14 cellular contexts compared by ENCODE assay signal in the genomic region with DNA sequence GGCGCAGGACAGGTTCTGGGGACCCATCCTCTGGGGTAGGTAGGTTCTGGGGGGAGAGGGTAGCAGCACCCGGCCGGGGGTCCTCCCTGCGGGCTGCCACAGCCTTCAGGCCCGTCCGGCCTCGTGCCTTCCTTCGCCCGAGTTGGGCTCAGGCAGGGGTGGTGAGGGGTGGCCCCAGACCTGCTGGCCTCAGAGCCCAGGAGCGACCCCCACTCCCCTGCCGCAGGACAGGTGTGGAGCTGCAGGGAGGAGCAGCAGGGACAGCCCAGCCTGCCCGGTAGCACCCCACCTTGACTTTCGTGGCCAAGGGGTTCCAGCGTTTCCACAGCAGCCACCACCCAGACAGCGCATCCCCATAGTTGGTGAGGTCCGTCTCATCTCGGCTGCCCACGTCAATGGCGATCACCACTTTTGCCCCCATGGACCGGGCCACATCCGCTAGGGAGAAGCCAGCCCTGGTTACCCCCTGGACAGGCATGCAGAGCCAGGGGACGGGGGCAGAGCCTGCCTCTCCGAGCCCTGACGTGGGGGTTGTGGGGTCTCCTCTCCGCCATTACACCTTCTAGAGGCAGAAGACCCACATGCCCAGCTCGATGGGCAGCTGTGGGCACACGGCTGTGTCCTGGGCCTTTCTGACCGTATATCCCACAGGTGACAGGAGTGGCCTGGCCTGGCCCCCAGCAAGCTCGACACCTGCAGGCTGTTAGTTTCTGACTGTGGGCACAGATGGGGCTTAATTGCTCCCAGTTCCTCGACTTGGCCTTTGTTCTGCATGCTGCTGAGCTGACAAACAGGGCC. TPM values are rescaled to one million over a fixed set of nuclear protein-coding genes. Genes with fewer than 3 reads are reported as not detected.
A peak's percentile ranks its signal among the peaks of the same experiment; 100 is the strongest.
DNase-seq lines count a peak whose midpoint lies in the region; ATAC-seq and TF ChIP-seq lines count a peak whose summit lies in the region.
"Had no signal": no experiment of that assay in that cellular context is flagged by ENCODE, and none has a peak within 500 bp of the region (broad histone marks: within the 10 kb centered on the region; RNA-seq: fewer than 3 reads in every experiment).

No MANE protein-coding gene starts in this region.

- H3K36me3 ChIP-seq in left ventricle myocardium inferior = peaks cover 3% of the 10 kb centered on the region
- H3K36me3 ChIP-seq in OCI-LY1 (ENCODE audit: insufficient read depth, low read length) = peaks cover 3% of the 10 kb centered on the region; the same call in 1 of the 2 replicates
- H3K36me3 ChIP-seq in thymus (ENCODE audit: control insufficient read depth, insufficient read depth) = peaks cover 2% of the 10 kb centered on the region
- H3K36me3 ChIP-seq: cardiac muscle cell had no signal

- intact Hi-C loops in left cardiac atrium (cut with DNase I) = no loop called here
- intact Hi-C loops in left ventricle myocardium inferior (cut with micrococcal nuclease) = no loop called here

- no peaks in the 10 kb centered on the region for H3K79me2 ChIP-seq in OCI-LY1 (ENCODE audit: insufficient read depth, low read length)

- TF ChIP-seq CTCF in left ventricle myocardium inferior (IDR thresholded peaks at IDR 0.05; ENCODE audit: borderline replicate concordance) (no peak), OCI-LY1 (IDR thresholded peaks at IDR 0.05; ENCODE audit: low read length) (no peak), foreskin keratinocyte (conservative IDR thresholded peaks at IDR 0.05) (no peak)

- H3K9me3 ChIP-seq in left ventricle myocardium inferior (replicated peaks) (no peaks in the 10 kb centered on the region), OCI-LY1 (ENCODE audit: low read length) (no peaks in the 10 kb centered on the region), thymus (ENCODE audit: control insufficient read depth) (no peaks in the 10 kb centered on the region)

- no peak overlapping the region for H3K4me3 ChIP-seq in left ventricle myocardium inferior
- H3K4me3 ChIP-seq in OCI-LY1 (ENCODE audit: low read depth, low read length, poor library complexity, severe bottlenecking) = peak overlapping the region; percentile 48
- peak overlapping the region; percentile 57 for H3K4me3 ChIP-seq in thymus (ENCODE audit: low read length)
- H3K4me3 ChIP-seq: cardiac muscle cell had no signal

- H3K27me3 Mint-ChIP-seq in effector memory CD8-positive, alpha-beta T cell = no peaks in the 10 kb centered on the region

- DNase-seq in left cardiac atrium = peak; percentile 19
- no peak for DNase-seq in left ventricle myocardium inferior
- DNase-seq in effector memory CD8-positive, alpha-beta T cell = no peak
- no peak for DNase-seq in NCI-H748 treated with DMSO at 0.1 percent for 48 hours (lab: John Stamatoyannopoulos, UW)
- no peak for DNase-seq in foreskin keratinocyte
- DNase-seq: NCI-H226 had no signal

- peak overlapping the region; percentile 12; the same call in 1 of the 2 replicates for H3K9ac ChIP-seq in OCI-LY1 (ENCODE audit: low read length)

- peak overlapping the region; percentile 68 to 75 for H3K4me3 Mint-ChIP-seq in effector memory CD8-positive, alpha-beta T cell

- no peaks in the 10 kb centered on the region for H3K9me3 Mint-ChIP-seq in effector memory CD8-positive, alpha-beta T cell

- H3K9me2 ChIP-seq in OCI-LY1 (ENCODE audit: low read depth, low read length) = no peaks in the 10 kb centered on the region

- peak overlapping the region; percentile 67 to 87 for H3K27ac Mint-ChIP-seq in effector memory CD8-positive, alpha-beta T cell
- H3K27ac Mint-ChIP-seq: progenitor cell of endocrine pancreas had no signal

- no peak overlapping the region for H3K27ac ChIP-seq in left ventricle myocardium inferior (replicated peaks)
- H3K27ac ChIP-seq in OCI-LY1 (ENCODE audit: low read depth, low read length, poor library complexity, severe bottlenecking) = no peak overlapping the region
- peak overlapping the region; percentile 98 for H3K27ac ChIP-seq in thymus (ENCODE audit: low read depth)
- no peak overlapping the region for H3K27ac ChIP-seq in foreskin keratinocyte
- H3K27ac ChIP-seq: C4-2B, cardiac muscle cell had no signal

- H3K27me3 ChIP-seq in left ventricle myocardium inferior (ENCODE audit: low read depth) (no peaks in the 10 kb centered on the region), OCI-LY1 (ENCODE audit: insufficient read depth, low read length) (peaks cover 5% of the 10 kb centered on the region; the same call in 1 of the 2 replicates), thymus (ENCODE audit: control insufficient read depth, insufficient read depth) (no peaks in the 10 kb centered on the region), foreskin keratinocyte (peaks cover 9% of the 10 kb centered on the region)

- H4K20me1 ChIP-seq in OCI-LY1 (ENCODE audit: insufficient read depth, low read length) = no peaks in the 10 kb centered on the region

- ATAC-seq in left cardiac atrium (no peak), HG03196 (IDR thresholded peaks at IDR 0.05; ENCODE audit: unreplicated experiment) (no peak), foreskin keratinocyte (no peak)
- ATAC-seq in effector memory CD8-positive, alpha-beta T cell (replicated peaks) = no peak

- peaks cover 6% of the 10 kb centered on the region for H3K36me3 Mint-ChIP-seq in effector memory CD8-positive, alpha-beta T cell (ENCODE audit: insufficient read depth)

- peaks cover 18 to 23% of the 10 kb centered on the region in 2 donors for H3K4me1 Mint-ChIP-seq in effector memory CD8-positive, alpha-beta T cell (ENCODE audit: low read depth in 2 of 2)

- WGBS in thymus = 81% methylated on average over 30 of the region's 30 CpGs

- no peak overlapping the region for H2AFZ ChIP-seq in OCI-LY1 (ENCODE audit: low read length)

- no peaks in the 10 kb centered on the region for H3F3A ChIP-seq in OCI-LY1 (ENCODE audit: insufficient read depth, low read length)

- H3K4me2 ChIP-seq in OCI-LY1 (ENCODE audit: low read length) = peak overlapping the region; percentile 61

- H3K4me1 ChIP-seq in left ventricle myocardium inferior (peaks cover 24% of the 10 kb centered on the region), OCI-LY1 (ENCODE audit: insufficient read depth, low read length, severe bottlenecking) (peaks cover 32% of the 10 kb centered on the region), thymus (ENCODE audit: control insufficient read depth, insufficient read depth, low read length) (peaks cover 41% of the 10 kb centered on the region), foreskin keratinocyte (no peaks in the 10 kb centered on the region)

RNA-seq across cellular contexts. Expression of gene NSMF, which starts 3.5 kb away (rescaled TPM):
- total RNA-seq in left cardiac atrium = 10 to 100 TPM; 20.5 to 25.1 TPM
- total RNA-seq in left ventricle myocardium inferior = 9.8 TPM
- polyA plus RNA-seq in thymus = 77.6 TPM
- 28.9 and 29.1 TPM in 2 replicates for total RNA-seq in foreskin keratinocyte
- polyA plus RNA-seq in foreskin keratinocyte = 30.5 and 31.9 TPM in 2 replicates

RNA-seq across cellular contexts. Expression of gene ENTPD8, which starts 21.4 kb away (rescaled TPM):
- total RNA-seq in left cardiac atrium = not detected
- not detected for total RNA-seq in left ventricle myocardium inferior
- polyA plus RNA-seq in thymus = 3.8 TPM
- total RNA-seq in foreskin keratinocyte = not detected in 2 replicates
- not detected in 2 replicates for polyA plus RNA-seq in foreskin keratinocyte
- total RNA-seq: LHCN-M2, mesenteric fat pad had no signal

RNA-seq across cellular contexts. Expression of gene NOXA1, which starts 39.4 kb away (rescaled TPM):
- 1 to 10 TPM; 2.5 to 5.3 TPM for total RNA-seq in left cardiac atrium
- total RNA-seq in left ventricle myocardium inferior = 2.0 TPM
- 8.4 TPM for polyA plus RNA-seq in thymus
- 0.39 and 0.88 TPM in 2 replicates for total RNA-seq in foreskin keratinocyte
- 0.50 and 0.91 TPM in 2 replicates for polyA plus RNA-seq in foreskin keratinocyte

RNA-seq across cellular contexts. Expression of gene EXD3, which starts 39.6 kb away (rescaled TPM):
- total RNA-seq in left cardiac atrium = 10 to 100 TPM in 1 of 2 donors, 1 to 10 TPM in 1; 8.0 to 11.7 TPM
- total RNA-seq in left ventricle myocardium inferior = 9.2 TPM
- polyA plus RNA-seq in thymus = 16.8 TPM
- 4.5 and 5.5 TPM in 2 replicates for total RNA-seq in foreskin keratinocyte
- polyA plus RNA-seq in foreskin keratinocyte = 6.8 and 8.1 TPM in 2 replicates
